9 cellular contexts compared by ENCODE assay signal in genomic region chr3:52537165-52537635, GRCh38. TPM values are rescaled to one million over a fixed set of nuclear protein-coding genes. Genes with fewer than 3 reads are reported as not detected.
A peak's percentile ranks its signal among the peaks of the same experiment; 100 is the strongest.
DNase-seq lines count a peak whose midpoint lies in the region; ATAC-seq and TF ChIP-seq lines count a peak whose summit lies in the region.
"Had no signal": no experiment of that assay in that cellular context is flagged by ENCODE, and none has a peak within 500 bp of the region (broad histone marks: within the 10 kb centered on the region; RNA-seq: fewer than 3 reads in every experiment).

No MANE protein-coding gene starts in this region.

- H3K27me3 ChIP-seq in ACC112 (ENCODE audit: insufficient read depth, low read length) = no peaks in the 10 kb centered on the region
- no peaks in the 10 kb centered on the region for H3K27me3 ChIP-seq in colonic mucosa

- peaks cover 63% of the 10 kb centered on the region for H3K79me2 ChIP-seq in ACC112 (ENCODE audit: control insufficient read depth, insufficient read depth, low read length, unreplicated experiment)

- H3K27ac ChIP-seq in ACC112 (ENCODE audit: low read depth, low read length) (peak overlapping the region; percentile 77), colonic mucosa (peak overlapping the region; percentile 88)

- TF ChIP-seq CTCF in LNCaP clone FGC (IDR thresholded peaks at IDR 0.05; ENCODE audit: control insufficient read depth, extremely low read depth, insufficient read depth) = no peak
- no peak for TF ChIP-seq CTCF in colonic mucosa (IDR thresholded peaks at IDR 0.05)
- TF ChIP-seq CTCF in mucosa of descending colon (IDR thresholded peaks at IDR 0.05) = no peak

- DNase-seq in LNCaP clone FGC (ENCODE audit: low read depth) (no peak), colonic mucosa (no peak), mucosa of descending colon (no peak), cerebellar nuclear complex (lab: John Stamatoyannopoulos, UW) (no peak), HT-29 (ENCODE audit: low spot score) (no peak)
- DNase-seq in activated CD4-positive, alpha-beta T cell treated with anti-CD3 and anti-CD28 coated beads for 4 hours = no peak

- ATAC-seq in mucosa of descending colon (peak; percentile 4), GM21447 (IDR thresholded peaks at IDR 0.05; ENCODE audit: unreplicated experiment) (no peak)

- peak overlapping the region; percentile 72 to 95 for H3K9ac ChIP-seq in colonic mucosa (ENCODE audit: low read depth in 2 of 2, low read length in 2 of 2)

- H3K4me3 ChIP-seq in ACC112 (ENCODE audit: low read depth, low read length) (peak overlapping the region; percentile 94), LNCaP clone FGC (ENCODE audit: low read depth, low read length) (peak overlapping the region; percentile 67), colonic mucosa (peak overlapping the region; percentile 75), mucosa of descending colon (peak overlapping the region; percentile 60)

- H3K4me1 ChIP-seq in ACC112 (ENCODE audit: control insufficient read depth, insufficient read depth, low read length, unreplicated experiment) (peaks cover 41% of the 10 kb centered on the region), colonic mucosa (peaks cover 17% of the 10 kb centered on the region), mucosa of descending colon (ENCODE audit: low read depth) (peaks cover 31% of the 10 kb centered on the region)

- no peaks in the 10 kb centered on the region for H3K9me3 ChIP-seq in colonic mucosa
- H3K9me3 ChIP-seq in mucosa of descending colon = no peaks in the 10 kb centered on the region

- no peak overlapping the region for H2AFZ ChIP-seq in ACC112 (ENCODE audit: low read length, unreplicated experiment)

- intact Hi-C loops in colonic mucosa (cut with DNase I) = no loop called here
- intact Hi-C loops in mucosa of descending colon (cut with DNase I, micrococcal nuclease) = no loop called here

- H3K36me3 ChIP-seq in ACC112 (ENCODE audit: insufficient read depth, low read length) = peaks cover 17% of the 10 kb centered on the region; the same call in 1 of the 2 replicates
- no peaks in the 10 kb centered on the region for H3K36me3 ChIP-seq in colonic mucosa
- H3K36me3 ChIP-seq in mucosa of descending colon (ENCODE audit: low read depth) = peaks cover 4% of the 10 kb centered on the region

RNA-seq across cellular contexts. Expression of gene UQCC5, which starts 0.8 kb away (rescaled TPM):
- total RNA-seq in colonic mucosa (10 to 100 TPM in 1 of 2 donors, 1 to 10 TPM in 1; 9.0 to 11.3 TPM), mucosa of descending colon (10 to 100 TPM; 16.1 to 18.1 (median 17.1) TPM)
- 15.3 and 38.3 TPM in 2 replicates for total RNA-seq in HT-29 (2014; rRNA removed; shearing (Covaris generic))

RNA-seq across cellular contexts. Expression of gene NT5DC2, which starts 3.5 kb away (rescaled TPM):
- total RNA-seq in colonic mucosa (10 to 100 TPM; 12.5 to 49.1 TPM), mucosa of descending colon (10 to 100 TPM in 2 of 3 donors, 1 to 10 TPM in 1; 5.7 to 20.2 (median 17.2) TPM)
- 119 and 120 TPM in 2 replicates for total RNA-seq in HT-29 (2014; rRNA removed; shearing (Covaris generic))

RNA-seq across cellular contexts. Expression of gene STAB1, which starts 42.1 kb away (rescaled TPM):
- total RNA-seq in colonic mucosa (10 to 100 TPM; 41.1 to 46.5 TPM), mucosa of descending colon (100 to 1,000 TPM in 2 of 3 donors, 10 to 100 TPM in 1; 51.7 to 187 (median 145) TPM)
- total RNA-seq in HT-29 (2014; rRNA removed; shearing (Covaris generic)) = 0.03 TPM in 1 of 2 replicates, not detected in the other
- total RNA-seq: activated CD8-positive, alpha-beta memory T cell treated with anti-CD3 and anti-CD28 coated beads for 36 hours had no signal

Comparison
In these comparisons a context has a peak if more than half of its experiments do, and no peak if none do; other contexts are left out.
1. RNA of gene STAB1, which starts 42.1 kb away (total RNA-seq): 51.7 to 187 TPM in mucosa of descending colon and 41.1 to 46.5 TPM in colonic mucosa; 0.03 TPM in HT-29; every median in the first group is over 10 times any median in the second.
2. Peak in every context shown above with its lines, with median percentiles within 50 percentile points of each other: H3K4me3 ChIP-seq.